In the genomic region with DNA sequence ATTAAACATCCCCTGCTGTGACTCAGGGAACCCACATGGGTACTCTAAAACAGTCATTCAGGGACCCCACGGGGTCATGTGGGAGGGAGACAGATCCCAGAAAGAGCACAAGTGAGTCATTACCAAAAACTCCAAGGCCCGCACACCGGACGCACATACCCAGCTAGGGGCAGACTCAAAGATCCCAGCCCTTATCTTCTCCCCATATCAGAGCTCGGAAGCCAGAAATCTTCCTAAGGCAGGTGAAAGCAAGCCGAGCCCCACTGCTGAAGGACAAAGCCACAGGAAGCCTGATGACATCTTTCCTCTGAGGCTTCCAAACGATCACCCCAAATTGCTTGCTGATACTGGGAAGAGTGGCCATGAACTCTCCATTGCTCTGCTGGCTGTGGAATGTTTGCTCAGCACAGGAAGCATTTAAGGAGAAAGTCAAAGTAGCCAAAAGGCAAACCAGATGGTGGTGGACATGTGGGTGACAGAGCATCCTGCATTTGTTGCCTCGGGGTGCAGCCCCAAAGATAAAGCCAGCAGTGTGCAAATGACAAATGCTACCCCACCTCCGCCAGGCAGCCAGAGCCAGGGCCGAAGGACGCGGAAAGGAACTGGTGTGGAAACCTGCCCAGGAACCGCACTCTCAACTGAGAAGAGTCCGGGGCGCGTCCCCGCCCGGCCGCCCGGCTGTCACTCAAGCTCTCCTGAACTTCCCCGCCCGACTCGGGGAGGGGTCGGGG, we compare ENCODE assay signal across 8 cellular contexts. TPM values are rescaled to one million over a fixed set of nuclear protein-coding genes. Genes with fewer than 3 reads are reported as not detected.
DNase-seq lines count a peak whose midpoint lies in the region; ATAC-seq, FAIRE-seq and TF ChIP-seq lines count a peak whose summit lies in the region.

No MANE protein-coding gene starts in this region.

- H4K20me1 ChIP-seq in endothelial cell of umbilical vein (replicated peaks; ENCODE audit: control insufficient read depth, extremely low read depth, insufficient read depth, low read length) = no peaks in the 10 kb centered on the region

- H3K79me2 ChIP-seq in endothelial cell of umbilical vein (ENCODE audit: control insufficient read depth, insufficient read depth, low read length) = peaks cover 13% of the 10 kb centered on the region

- peak; percentile 82 for DNase-seq in AG20443 (ENCODE audit: low spot score)
- DNase-seq in NOMO-1 treated with DMSO at 0.1 percent for 48 hours (lab: John Stamatoyannopoulos, UW; ENCODE audit: unreplicated experiment) = peak; percentile 65
- DNase-seq in activated CD8-positive, alpha-beta memory T cell treated with anti-CD3 and anti-CD28 coated beads, Interleukin-2, amount 50 U/mL, for 48 hours = peak; percentile 86
- peak; percentile 65 for DNase-seq in endothelial cell of umbilical vein (ENCODE audit: low read depth, low spot score)
- peak; percentile 21 to 47 for DNase-seq in stimulated activated CD8-positive, alpha-beta memory T cell treated with anti-CD3 and anti-CD28 coated beads, Interleukin-2, amount 100 ng/mL, for 1 hour (ENCODE audit: low read depth in 2 of 2)

- dilution Hi-C loops in endothelial cell of umbilical vein (cut with MboI; ENCODE audit: extremely low pct_ligation_motif_present, low sequenced_read_pairs) = no loop called here

- H3K4me2 ChIP-seq in endothelial cell of umbilical vein (ENCODE audit: insufficient read depth, low read length) = peak overlapping the region; percentile 79

- H3K27me3 ChIP-seq in endothelial cell of umbilical vein (ENCODE audit: control insufficient read depth in 2 of 2, insufficient read depth in 2 of 2, low read length in 2 of 2) (no peaks in the 10 kb centered on the region), mononuclear cell (ENCODE audit: insufficient read depth, low read length) (no peaks in the 10 kb centered on the region)

- intact Hi-C loops in endothelial cell of umbilical vein (cut with micrococcal nuclease) = no loop called here

- POLR2A ChIA-PET in endothelial cell of umbilical vein (lab: Charles Lee) = interaction anchor here (0.6 to 3.9 kb wide), 4 partner anchors 15 to 811 kb away, joined by 3 to 38 read pairs (median 6); a partner anchor contains a TSS

- CTCF ChIA-PET in endothelial cell of umbilical vein (lab: Charles Lee) = interaction anchor here (1.3 to 6.3 kb wide), 7 partner anchors 14 to 72 kb away, joined by 4 to 51 read pairs (median 7); a partner anchor contains a TSS

- peak overlapping the region; percentile 65 to 83 (median 78) for H3K4me3 ChIP-seq in endothelial cell of umbilical vein (replicated peaks in 1 of 3; ENCODE audit: insufficient read depth in 1 of 3, low read depth in 1 of 3, low read length in 3 of 3)
- H3K4me3 ChIP-seq in mononuclear cell (ENCODE audit: low read length) = peak overlapping the region; percentile 76

- peak; percentile 38 for TF ChIP-seq POLR2A in endothelial cell of umbilical vein (IDR thresholded peaks at IDR 0.05; ENCODE audit: low read depth, low read length)

- peak overlapping the region; percentile 82 for H3K27ac ChIP-seq in endothelial cell of umbilical vein (ENCODE audit: insufficient read depth, low read depth, low read length)

- FAIRE-seq in endothelial cell of umbilical vein (lab: Jason Lieb, UNC) = peak; percentile 80

- H3K9ac ChIP-seq in endothelial cell of umbilical vein (replicated peaks; ENCODE audit: extremely low read depth, insufficient read depth, low read length) = peak overlapping the region; percentile 78

- peaks cover 0 to 6% of the 10 kb centered on the region in 2 experiments for H3K36me3 ChIP-seq in endothelial cell of umbilical vein (ENCODE audit: control insufficient read depth in 2 of 2, extremely low read depth in 1 of 2, insufficient read depth in 2 of 2, low read length in 2 of 2)

- TF ChIP-seq CTCF in endothelial cell of umbilical vein (IDR thresholded peaks at IDR 0.05; ENCODE audit: extremely low read depth in 1 of 2, insufficient read depth in 1 of 2, low read depth in 1 of 2, low read length in 2 of 2) = no peak

- H3K4me1 ChIP-seq in endothelial cell of umbilical vein (ENCODE audit: control insufficient read depth, extremely low read depth, insufficient read depth, low read length) (peaks cover 18% of the 10 kb centered on the region), mononuclear cell (ENCODE audit: insufficient read depth, low read length) (peaks cover 34% of the 10 kb centered on the region)

- ATAC-seq in GM18907 (IDR thresholded peaks at IDR 0.05; ENCODE audit: unreplicated experiment) (peak; percentile 62), HG03135 (IDR thresholded peaks at IDR 0.05; ENCODE audit: unreplicated experiment) (peak; percentile 45)

- TSS peak; percentile 51 for BruUV-seq in endothelial cell of umbilical vein (replicated peaks; lab: Mats Ljungman, UMichigan)

- H3K9me3 ChIP-seq in endothelial cell of umbilical vein (replicated peaks; ENCODE audit: control insufficient read depth, insufficient read depth, low read length) (no peaks in the 10 kb centered on the region), mononuclear cell (ENCODE audit: low read depth, low read length) (no peaks in the 10 kb centered on the region)

- no peaks in the 10 kb centered on the region for H3K9me1 ChIP-seq in endothelial cell of umbilical vein (replicated peaks; ENCODE audit: control insufficient read depth, extremely low read depth, insufficient read depth, low read length)

- peak overlapping the region; percentile 4 for H2AFZ ChIP-seq in endothelial cell of umbilical vein (ENCODE audit: low read depth, low read length)

TF ChIP-seq in endothelial cell of umbilical vein, 7 proteins besides CTCF, POLR2A, EP300 and RAD21:
- peak; percentile 57 for TF ChIP-seq FOS (IDR thresholded peaks at IDR 0.05; ENCODE audit: borderline replicate concordance, insufficient read depth, low read length)
- peak; percentile 90 for TF ChIP-seq GATA2 (IDR thresholded peaks at IDR 0.05; ENCODE audit: insufficient read depth, insufficient read length, low read depth, low read length)
- TF ChIP-seq EZH2 (IDR thresholded peaks at IDR 0.05; ENCODE audit: borderline replicate concordance, low read depth, low read length, severe bottlenecking) = no peak
- TF ChIP-seq, protein P1, sequence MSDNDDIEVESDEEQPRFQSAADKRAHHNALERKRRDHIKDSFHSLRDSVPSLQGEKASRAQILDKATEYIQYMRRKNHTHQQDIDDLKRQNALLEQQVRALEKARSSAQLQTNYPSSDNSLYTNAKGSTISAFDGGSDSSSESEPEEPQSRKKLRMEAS (IDR thresholded peaks at IDR 0.05; ENCODE audit: insufficient read depth, insufficient read length) = no peak
- TF ChIP-seq POLR2AphosphoS5 (IDR thresholded peaks at IDR 0.05; ENCODE audit: insufficient read depth, low read depth, low read length) = no peak
- no peak for TF ChIP-seq MYC (IDR thresholded peaks at IDR 0.05; ENCODE audit: low read depth, low read length)
- peak; percentile 36 for TF ChIP-seq JUN (IDR thresholded peaks at IDR 0.05; ENCODE audit: borderline replicate concordance, insufficient read depth, insufficient read length, low read depth)

RNA-seq across cellular contexts. Expression of a gene that starts 0.8 kb away (rescaled TPM):
- total RNA-seq in endothelial cell of umbilical vein (49.8 and 50.2 TPM in 2 replicates), mononuclear cell (53.7 TPM)
- 60.9 and 68.4 TPM in 2 replicates for polyA plus RNA-seq in endothelial cell of umbilical vein
- polyA plus RNA-seq in endothelial cell of umbilical vein (2011; cell fraction: cytosol; rRNA removed) = 43.1 and 51.6 TPM in 2 replicates
- 101 and 122 TPM in 2 replicates for polyA plus RNA-seq in endothelial cell of umbilical vein (2011; cell fraction: nucleus; rRNA removed)
- polyA plus RNA-seq in endothelial cell of umbilical vein (2012) = 37.3 and 53.6 TPM in 2 replicates
- polyA minus RNA-seq in endothelial cell of umbilical vein = 43.7 and 49.1 TPM in 2 replicates
- 30.0 TPM for polyA minus RNA-seq in endothelial cell of umbilical vein (2011; cell fraction: cytosol; rRNA and poly(A)+ RNA removed)
- 18.6 and 30.5 TPM in 2 replicates for polyA minus RNA-seq in endothelial cell of umbilical vein (2011; cell fraction: nucleus; rRNA and poly(A)+ RNA removed)

RNA-seq across cellular contexts. Expression of a gene that starts 6.5 kb away (rescaled TPM):
- 4.2 and 7.9 TPM in 2 replicates for total RNA-seq in endothelial cell of umbilical vein
- 1.8 and 2.7 TPM in 2 replicates for polyA plus RNA-seq in endothelial cell of umbilical vein
- 0.35 and 0.95 TPM in 2 replicates for polyA plus RNA-seq in endothelial cell of umbilical vein (2011; cell fraction: cytosol; rRNA removed)
- polyA plus RNA-seq in endothelial cell of umbilical vein (2011; cell fraction: nucleus; rRNA removed) = 23.7 and 28.6 TPM in 2 replicates
- polyA plus RNA-seq in endothelial cell of umbilical vein (2012) = 3.7 and 3.9 TPM in 2 replicates
- polyA minus RNA-seq in endothelial cell of umbilical vein = 3.3 and 3.6 TPM in 2 replicates
- 4.4 TPM for polyA minus RNA-seq in endothelial cell of umbilical vein (2011; cell fraction: cytosol; rRNA and poly(A)+ RNA removed)
- polyA minus RNA-seq in endothelial cell of umbilical vein (2011; cell fraction: nucleus; rRNA and poly(A)+ RNA removed) = 9.1 and 9.5 TPM in 2 replicates
- total RNA-seq in mononuclear cell = 4.5 TPM

RNA-seq across cellular contexts. Expression of a gene that starts 17.2 kb away (rescaled TPM):
- 159 and 167 TPM in 2 replicates for total RNA-seq in endothelial cell of umbilical vein
- polyA plus RNA-seq in endothelial cell of umbilical vein = 292 and 329 TPM in 2 replicates
- 383 and 430 TPM in 2 replicates for polyA plus RNA-seq in endothelial cell of umbilical vein (2011; cell fraction: cytosol; rRNA removed)
- polyA plus RNA-seq in endothelial cell of umbilical vein (2011; cell fraction: nucleus; rRNA removed) = 128 and 175 TPM in 2 replicates
- 159 and 231 TPM in 2 replicates for polyA plus RNA-seq in endothelial cell of umbilical vein (2012)
- 54.6 and 60.0 TPM in 2 replicates for polyA minus RNA-seq in endothelial cell of umbilical vein
- polyA minus RNA-seq in endothelial cell of umbilical vein (2011; cell fraction: cytosol; rRNA and poly(A)+ RNA removed) = 83.4 TPM
- polyA minus RNA-seq in endothelial cell of umbilical vein (2011; cell fraction: nucleus; rRNA and poly(A)+ RNA removed) = 21.1 and 22.5 TPM in 2 replicates
- 131 TPM for total RNA-seq in mononuclear cell

RNA-seq across cellular contexts. Expression of a gene that starts 50.3 kb away (rescaled TPM):
- total RNA-seq in endothelial cell of umbilical vein (not detected in 2 replicates), mononuclear cell (137 TPM)
- polyA plus RNA-seq in endothelial cell of umbilical vein = 0.10 and 0.14 TPM in 2 replicates
- polyA plus RNA-seq in endothelial cell of umbilical vein (2011; cell fraction: cytosol; rRNA removed) = 0.07 TPM in 1 of 2 replicates, not detected in the other
- 0.78 and 0.99 TPM in 2 replicates for polyA plus RNA-seq in endothelial cell of umbilical vein (2011; cell fraction: nucleus; rRNA removed)
- 0.25 and 0.30 TPM in 2 replicates for polyA plus RNA-seq in endothelial cell of umbilical vein (2012)
- 0.12 TPM in 1 of 2 replicates, not detected in the other for polyA minus RNA-seq in endothelial cell of umbilical vein
- polyA minus RNA-seq in endothelial cell of umbilical vein (2011; cell fraction: cytosol; rRNA and poly(A)+ RNA removed) = not detected
- polyA minus RNA-seq in endothelial cell of umbilical vein (2011; cell fraction: nucleus; rRNA and poly(A)+ RNA removed) = 0.53 TPM in 1 of 2 replicates, not detected in the other

Comparison
In these comparisons a context has a peak if more than half of its experiments do, and no peak if none do; other contexts are left out.
1. Peak in every context shown above with its lines: DNase-seq, ATAC-seq, H3K4me3 ChIP-seq and H3K27ac ChIP-seq.
2. DNase-seq: peak in every context shown above with its lines; median percentile 86 in activated CD8-positive, alpha-beta memory T cell treated with anti-CD3 and anti-CD28 coated beads, Interleukin-2, amount 50 U/mL, for 48 hours; 82 in AG20443; 65 in NOMO-1 treated with DMSO at 0.1 percent for 48 hours; 65 in endothelial cell of umbilical vein; 34 in stimulated activated CD8-positive, alpha-beta memory T cell treated with anti-CD3 and anti-CD28 coated beads, Interleukin-2, amount 100 ng/mL, for 1 hour.